ENCODE assay signal across 16 cellular contexts in the genomic region with DNA sequence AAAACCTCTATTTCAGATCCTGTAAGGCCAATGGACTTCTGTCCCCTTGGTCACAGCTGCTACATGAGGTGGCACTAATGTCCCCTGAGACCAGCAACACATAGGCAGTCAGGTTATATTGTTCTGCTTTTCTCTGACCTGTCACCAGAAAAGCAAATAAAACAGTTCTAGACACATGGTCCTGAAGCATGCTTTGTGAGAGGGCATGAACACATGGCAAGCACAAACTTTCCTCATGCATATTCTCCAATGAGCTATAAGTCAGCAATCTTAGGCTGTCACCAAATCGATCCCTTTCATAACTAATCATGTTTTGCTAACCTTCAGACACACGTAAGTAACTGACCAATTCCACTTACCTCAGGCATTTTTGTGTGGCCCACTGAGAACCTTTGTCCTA.
DNase-seq lines count a peak whose midpoint lies in the region; ATAC-seq, FAIRE-seq and TF ChIP-seq lines count a peak whose summit lies in the region.
"Had no signal": no experiment of that assay in that cellular context is flagged by ENCODE, and none has a peak within 500 bp of the region (broad histone marks: within the 10 kb centered on the region; RNA-seq: fewer than 3 reads in every experiment).

No MANE protein-coding gene starts in this region.

- H3K4me1 Mint-ChIP-seq in stimulated activated naive B cell treated with anti-CD40 and anti-IgM and Interleukin-4, amounts not matched to agents 10 μg/mL and 1 μg/mL and 100 μg/mL, for 72 hours, result peaks cover 37 to 68% of the 10 kb centered on the region in 2 donors
- H3K4me1 Mint-ChIP-seq in activated CD4-positive, alpha-beta T cell treated with anti-CD3 and anti-CD28 coated beads for 36 hours, result peaks cover 7% of the 10 kb centered on the region

- TF ChIP-seq POLR2A in GM12891 (IDR thresholded peaks at IDR 0.05; ENCODE audit: low read depth, low read length), result no peak

- H3K36me3 ChIP-seq in bronchial epithelial cell (ENCODE audit: control insufficient read depth, insufficient read depth, low read length), result no peaks in the 10 kb centered on the region
- H3K36me3 ChIP-seq: BLaER1 treated with 17β-estradiol and CSF1 and Interleukin-3, amounts not matched to agents 10 nM and 100 nM; HAP-1 had no signal

- FAIRE-seq in GM12891 (lab: Jason Lieb, UNC) (peak; percentile 62), HTR-8/SVneo (lab: Jason Lieb, UNC) (peak; percentile 28), bronchial epithelial cell (lab: Jason Lieb, UNC) (peak; percentile 36)
- FAIRE-seq: D721Med, G401.6 had no signal

- intact Hi-C loops in activated CD4-positive, alpha-beta T cell treated with anti-CD3 and anti-CD28 coated beads for 36 hours (cut with DNase I, micrococcal nuclease), result no loop called here
- intact Hi-C loops in posterior vena cava (cut with DNase I), result no loop called here

- DNase-seq in GM12891 (ENCODE audit: insufficient read length, low spot score) (no peak), HTR-8/SVneo (ENCODE audit: insufficient read length, low spot score) (no peak), bronchial epithelial cell (ENCODE audit: low read depth) (no peak), Ammon's horn (ENCODE audit: low spot score) (no peak), posterior vena cava (ENCODE audit: low spot score) (no peak)
- DNase-seq in stimulated activated naive B cell treated with anti-CD40 and anti-IgM and Interleukin-4, amounts not matched to agents 10 μg/mL and 1 μg/mL and 100 μg/mL, for 72 hours, result no peak
- no peak for DNase-seq in activated CD4-positive, alpha-beta T cell treated with anti-CD3 and anti-CD28 coated beads for 36 hours
- DNase-seq: 8988T; CD8-positive, alpha-beta T cell; IMR-90; KBM-7 had no signal

- no peak overlapping the region for H3K4me3 Mint-ChIP-seq in stimulated activated naive B cell treated with anti-CD40 and anti-IgM and Interleukin-4, amounts not matched to agents 10 μg/mL and 1 μg/mL and 100 μg/mL, for 72 hours
- H3K4me3 Mint-ChIP-seq in activated CD4-positive, alpha-beta T cell treated with anti-CD3 and anti-CD28 coated beads for 36 hours, result no peak overlapping the region
- H3K4me3 Mint-ChIP-seq: B cell; CD8-positive, alpha-beta T cell had no signal

- CTCF ChIA-PET in activated CD4-positive, alpha-beta T cell treated with anti-CD3 and anti-CD28 coated beads for 36 hours (lab: Charles Lee), result no interaction called here

- H3K27me3 ChIP-seq in bronchial epithelial cell (ENCODE audit: control insufficient read depth, insufficient read depth, low read length), result no peaks in the 10 kb centered on the region
- H3K27me3 ChIP-seq: BLaER1 treated with 17β-estradiol and CSF1 and Interleukin-3, amounts not matched to agents 10 nM and 100 nM had no signal

- POLR2A ChIA-PET in activated CD4-positive, alpha-beta T cell treated with anti-CD3 and anti-CD28 coated beads for 36 hours (lab: Charles Lee), result no interaction called here

- peak; percentile 31 to 38 for ATAC-seq in stimulated activated naive B cell treated with anti-CD40 and anti-IgM and Interleukin-4, amounts not matched to agents 10 μg/mL and 1 μg/mL and 100 μg/mL, for 72 hours (replicated peaks)
- ATAC-seq in activated CD4-positive, alpha-beta T cell treated with anti-CD3 and anti-CD28 coated beads for 36 hours, result no peak
- ATAC-seq: CD8-positive, alpha-beta T cell had no signal

- H3K36me3 Mint-ChIP-seq in stimulated activated naive B cell treated with anti-CD40 and anti-IgM and Interleukin-4, amounts not matched to agents 10 μg/mL and 1 μg/mL and 100 μg/mL, for 72 hours, result peaks cover 0 to 5% of the 10 kb centered on the region in 2 donors
- no peaks in the 10 kb centered on the region for H3K36me3 Mint-ChIP-seq in activated CD4-positive, alpha-beta T cell treated with anti-CD3 and anti-CD28 coated beads for 36 hours (ENCODE audit: low read depth)
- H3K36me3 Mint-ChIP-seq: CD8-positive, alpha-beta T cell had no signal

- H3K27ac Mint-ChIP-seq in stimulated activated naive B cell treated with anti-CD40 and anti-IgM and Interleukin-4, amounts not matched to agents 10 μg/mL and 1 μg/mL and 100 μg/mL, for 72 hours, result peak overlapping the region; percentile 48
- no peak overlapping the region for H3K27ac Mint-ChIP-seq in activated CD4-positive, alpha-beta T cell treated with anti-CD3 and anti-CD28 coated beads for 36 hours
- H3K27ac Mint-ChIP-seq: B cell; CD8-positive, alpha-beta T cell had no signal

- no peak for TF ChIP-seq CTCF in bronchial epithelial cell (IDR thresholded peaks at IDR 0.05; ENCODE audit: insufficient read depth, low read length, severe bottlenecking)

- peaks cover 3 to 7% of the 10 kb centered on the region in 2 donors for H3K9me3 Mint-ChIP-seq in stimulated activated naive B cell treated with anti-CD40 and anti-IgM and Interleukin-4, amounts not matched to agents 10 μg/mL and 1 μg/mL and 100 μg/mL, for 72 hours
- H3K9me3 Mint-ChIP-seq in activated CD4-positive, alpha-beta T cell treated with anti-CD3 and anti-CD28 coated beads for 36 hours (ENCODE audit: low read depth), result peaks cover 2% of the 10 kb centered on the region
- H3K9me3 Mint-ChIP-seq: CD8-positive, alpha-beta T cell had no signal

- H3K4me3 ChIP-seq in bronchial epithelial cell (ENCODE audit: low read depth, low read length), result no peak overlapping the region
- H3K4me3 ChIP-seq: BLaER1 treated with 17β-estradiol and CSF1 and Interleukin-3, amounts not matched to agents 10 nM and 100 nM; HAP-1 had no signal

- peaks cover 0 to 4% of the 10 kb centered on the region in 2 donors for H3K27me3 Mint-ChIP-seq in stimulated activated naive B cell treated with anti-CD40 and anti-IgM and Interleukin-4, amounts not matched to agents 10 μg/mL and 1 μg/mL and 100 μg/mL, for 72 hours
- H3K27me3 Mint-ChIP-seq in activated CD4-positive, alpha-beta T cell treated with anti-CD3 and anti-CD28 coated beads for 36 hours, result peaks cover 4% of the 10 kb centered on the region
- H3K27me3 Mint-ChIP-seq: B cell had no signal

TF ChIP-seq in GM12891, 5 proteins besides CTCF, POLR2A, EP300 and RAD21:
- no peak for TF ChIP-seq SPI1 (IDR thresholded peaks at IDR 0.05; ENCODE audit: low read depth, low read length)
- TF ChIP-seq TAF1 (IDR thresholded peaks at IDR 0.05; ENCODE audit: low read depth, low read length), result no peak
- TF ChIP-seq POLR2AphosphoS5 (IDR thresholded peaks at IDR 0.05; ENCODE audit: low read depth, low read length), result no peak
- TF ChIP-seq PAX5 (IDR thresholded peaks at IDR 0.05; ENCODE audit: insufficient read depth, low read length, severe bottlenecking), result no peak
- TF ChIP-seq POU2F2 (IDR thresholded peaks at IDR 0.05; ENCODE audit: low read depth, low read length), result no peak
